31 cellular contexts compared by ENCODE assay signal in genomic region chr4:25539241-25539640, GRCh38.
"Had no signal": no experiment of that assay in that cellular context is flagged by ENCODE, and none has a peak within 500 bp of the region (broad histone marks: within the 10 kb centered on the region; RNA-seq: fewer than 3 reads in every experiment).

No MANE protein-coding gene starts in this region.

- H3K27ac Mint-ChIP-seq: naive thymus-derived CD4-positive, alpha-beta T cell; natural killer cell; nephron; neural progenitor cell; progenitor cell of endocrine pancreas; stimulated activated effector memory CD8-positive, alpha-beta T cell treated with anti-CD3 and anti-CD28 coated beads, Interleukin-12 subunit alpha, Interleukin-12 subunit beta, amount 100 ng/mL, for 72 hours; stimulated activated naive B cell treated with anti-CD40 and anti-IgM and Interleukin-4, amounts not matched to agents 10 μg/mL and 1 μg/mL and 100 μg/mL, for 72 hours; stimulated activated naive CD8-positive, alpha-beta T cell treated with anti-CD3 and anti-CD28 coated beads, Interleukin-15, Interleukin-2, amounts not matched to agents 100 ng/mL and 50 ng/mL, for 24 hours had no signal

- DNase-seq: naive thymus-derived CD4-positive, alpha-beta T cell; natural killer cell; occipital lobe; ovary; posterior cingulate gyrus; psoas muscle; right cardiac atrium; right lobe of liver; sigmoid colon; spleen; stimulated activated CD4-positive, alpha-beta T cell treated with anti-CD3 and anti-CD28 coated beads, Interleukin-12 subunit alpha, Interleukin-12 subunit beta, amount 100 ng/mL, for 4 hours; stimulated activated CD4-positive, alpha-beta T cell treated with anti-CD3 and anti-CD28 coated beads, Interleukin-1b, Interleukin-23, amount 100 ng/mL, for 48 hours; stimulated activated CD4-positive, alpha-beta T cell treated with anti-CD3 and anti-CD28 coated beads, Interleukin-2, amount 100 ng/mL, for 48 hours; stimulated activated CD4-positive, alpha-beta T cell treated with anti-CD3 and anti-CD28 coated beads, Interleukin-4, amount 100 ng/mL, for 24 hours; stimulated activated naive B cell treated with anti-CD40 and anti-IgM and Interleukin-4, amounts not matched to agents 10 μg/mL and 1 μg/mL and 100 μg/mL, for 72 hours; stimulated activated naive CD4-positive, alpha-beta T cell treated with Interleukin-2 at 50 U/mL for 16 hours; stomach; thyroid gland; trophoblast cell; upper lobe of left lung had no signal

- H3K36me3 ChIP-seq: neural progenitor cell, ovary, right lobe of liver, sigmoid colon, spleen, stomach, thoracic aorta, thyroid gland, tibial nerve, upper lobe of left lung, vagina had no signal

- H3K4me1 ChIP-seq: parathyroid adenoma, psoas muscle, right lobe of liver, sigmoid colon, thyroid gland, vagina had no signal

- H3K27me3 Mint-ChIP-seq: progenitor cell of endocrine pancreas had no signal

- H3K27me3 ChIP-seq: neural progenitor cell, ovary, right lobe of liver, sigmoid colon, spleen, stomach, thyroid gland, tibial nerve, upper lobe of left lung, vagina had no signal

- H3K79me2 ChIP-seq: parathyroid adenoma had no signal

- FAIRE-seq: urothelium cell line had no signal

- ATAC-seq: naive thymus-derived CD4-positive, alpha-beta T cell; natural killer cell; psoas muscle; right cardiac atrium; stimulated activated effector memory CD8-positive, alpha-beta T cell treated with anti-CD3 and anti-CD28 coated beads, Interleukin-12 subunit alpha, Interleukin-12 subunit beta, amount 100 ng/mL, for 72 hours; stimulated activated naive B cell treated with anti-CD40 and anti-IgM and Interleukin-4, amounts not matched to agents 10 μg/mL and 1 μg/mL and 100 μg/mL, for 72 hours had no signal

- H3K27ac ChIP-seq: neural progenitor cell, ovary, parathyroid adenoma, psoas muscle, right lobe of liver, sigmoid colon, spleen, stomach, thoracic aorta, thyroid gland, tibial nerve, vagina had no signal

- H3K36me3 Mint-ChIP-seq: naive thymus-derived CD4-positive, alpha-beta T cell; natural killer cell; neural progenitor cell; stimulated activated effector memory CD8-positive, alpha-beta T cell treated with anti-CD3 and anti-CD28 coated beads, Interleukin-12 subunit alpha, Interleukin-12 subunit beta, amount 100 ng/mL, for 72 hours; stimulated activated naive B cell treated with anti-CD40 and anti-IgM and Interleukin-4, amounts not matched to agents 10 μg/mL and 1 μg/mL and 100 μg/mL, for 72 hours had no signal

- H2AFZ ChIP-seq: neural progenitor cell, parathyroid adenoma had no signal

- H3K4me2 ChIP-seq: neural progenitor cell, smooth muscle cell had no signal

- H3K9me3 Mint-ChIP-seq: naive thymus-derived CD4-positive, alpha-beta T cell; natural killer cell; nephron; neural progenitor cell; stimulated activated effector memory CD8-positive, alpha-beta T cell treated with anti-CD3 and anti-CD28 coated beads, Interleukin-12 subunit alpha, Interleukin-12 subunit beta, amount 100 ng/mL, for 72 hours; stimulated activated naive B cell treated with anti-CD40 and anti-IgM and Interleukin-4, amounts not matched to agents 10 μg/mL and 1 μg/mL and 100 μg/mL, for 72 hours; stimulated activated naive CD8-positive, alpha-beta T cell treated with anti-CD3 and anti-CD28 coated beads, Interleukin-15, Interleukin-2, amounts not matched to agents 100 ng/mL and 50 ng/mL, for 24 hours had no signal

- H3K4me3 Mint-ChIP-seq: naive thymus-derived CD4-positive, alpha-beta T cell; natural killer cell; nephron; neural progenitor cell; stimulated activated effector memory CD8-positive, alpha-beta T cell treated with anti-CD3 and anti-CD28 coated beads, Interleukin-12 subunit alpha, Interleukin-12 subunit beta, amount 100 ng/mL, for 72 hours; stimulated activated naive B cell treated with anti-CD40 and anti-IgM and Interleukin-4, amounts not matched to agents 10 μg/mL and 1 μg/mL and 100 μg/mL, for 72 hours; stimulated activated naive CD8-positive, alpha-beta T cell treated with anti-CD3 and anti-CD28 coated beads, Interleukin-15, Interleukin-2, amounts not matched to agents 100 ng/mL and 50 ng/mL, for 24 hours had no signal

- H3K4me3 ChIP-seq: neural progenitor cell, ovary, psoas muscle, right lobe of liver, sigmoid colon, smooth muscle cell, spleen, stomach, thoracic aorta, thyroid gland, tibial nerve, upper lobe of left lung, vagina had no signal

- H3K4me1 Mint-ChIP-seq: naive thymus-derived CD4-positive, alpha-beta T cell; natural killer cell; stimulated activated effector memory CD8-positive, alpha-beta T cell treated with anti-CD3 and anti-CD28 coated beads, Interleukin-12 subunit alpha, Interleukin-12 subunit beta, amount 100 ng/mL, for 72 hours had no signal

- H3K9me3 ChIP-seq: ovary, psoas muscle, right lobe of liver, sigmoid colon, spleen, stomach, thoracic aorta, thyroid gland, tibial nerve, upper lobe of left lung, vagina had no signal
